In genomic region chr13:40770609-40770933, GRCh38 we compare ENCODE assay signal across 8 cellular contexts. TPM values are rescaled to one million over a fixed set of nuclear protein-coding genes. Genes with fewer than 3 reads are reported as not detected.
DNase-seq lines count a peak whose midpoint lies in the region; ATAC-seq, FAIRE-seq and TF ChIP-seq lines count a peak whose summit lies in the region.

No MANE protein-coding gene starts in this region.

- POLR2A ChIA-PET in RWPE1 (lab: Yijun Ruan, JAX; ENCODE audit: low non-redundant PET), result interaction anchor here (0.7 kb wide), 1 partner anchor 154 kb away, joined by 3 read pairs; no protein-coding TSS in a partner anchor

- under 1% methylated on average over 9 of the region's 9 CpGs for WGBS in esophagus muscularis mucosa
- 0% methylated on average over 9 of the region's 9 CpGs for WGBS in pancreas, 2 donors

- peak overlapping the region; percentile 84 for H3K4me3 Mint-ChIP-seq in Calu3 (ENCODE audit: low read depth, unreplicated experiment)

- no peaks in the 10 kb centered on the region for H3K9me3 ChIP-seq in esophagus muscularis mucosa
- H3K9me3 ChIP-seq in pancreas, result no peaks in the 10 kb centered on the region

- H3K4me1 Mint-ChIP-seq in Calu3 (ENCODE audit: low read depth, unreplicated experiment), result peaks cover 9% of the 10 kb centered on the region

- peaks cover 15% of the 10 kb centered on the region for H3K36me3 Mint-ChIP-seq in Calu3 (ENCODE audit: insufficient read depth, unreplicated experiment)

- TF ChIP-seq EP300 in esophagus muscularis mucosa (IDR thresholded peaks at IDR 0.05), result no peak

- no peaks in the 10 kb centered on the region for H3K27me3 ChIP-seq in esophagus muscularis mucosa
- no peaks in the 10 kb centered on the region for H3K27me3 ChIP-seq in pancreas

- CTCF ChIA-PET in Calu3 (lab: Charles Lee) (interaction anchor here (0.8 kb wide), 1 partner anchor 238 kb away, joined by 6 read pairs; no protein-coding TSS in a partner anchor), RWPE1 (lab: Yijun Ruan, JAX) (interaction anchor here (0.7 kb wide), 1 partner anchor 1269 kb away, joined by 5 read pairs; no protein-coding TSS in a partner anchor)

- H3K4me3 ChIP-seq in esophagus muscularis mucosa (peak overlapping the region; percentile 68 to 81 (median 74)), pancreas (peak overlapping the region; percentile 46 to 77 (median 71))

- peak overlapping the region; percentile 87 for H3K27ac ChIP-seq in RWPE1
- peak overlapping the region; percentile 78 to 89 (median 82) for H3K27ac ChIP-seq in esophagus muscularis mucosa (replicated peaks in 1 of 4)
- peak overlapping the region; percentile 47 to 85 (median 60) for H3K27ac ChIP-seq in pancreas

- DNase-seq in Calu3 (no peak), RWPE1 (ENCODE audit: low spot score) (no peak), esophagus muscularis mucosa (ENCODE audit: extremely low spot score) (no peak), pancreas (no peak), DMS53 (lab: John Stamatoyannopoulos, UW) (no peak), SKM-1 (lab: John Stamatoyannopoulos, UW; ENCODE audit: unreplicated experiment) (no peak), SHP77 (lab: John Stamatoyannopoulos, UW) (no peak)
- DNase-seq in activated CD8-positive, alpha-beta memory T cell treated with anti-CD3 and anti-CD28 coated beads, Interleukin-2, amount 50 U/mL, for 48 hours, result no peak

- H3K4me1 ChIP-seq in esophagus muscularis mucosa (peaks cover 0 to 23% (median 17%) of the 10 kb centered on the region in 4 donors), pancreas (peaks cover 7 to 13% (median 8%) of the 10 kb centered on the region in 3 donors)

- H3K9me3 Mint-ChIP-seq in Calu3 (ENCODE audit: low read depth, unreplicated experiment), result no peaks in the 10 kb centered on the region

- H3K36me3 ChIP-seq in esophagus muscularis mucosa, result peaks cover 0 to 11% (median 4%) of the 10 kb centered on the region in 4 donors
- no peaks in the 10 kb centered on the region for H3K36me3 ChIP-seq in pancreas

- H3K27me3 Mint-ChIP-seq in Calu3 (ENCODE audit: unreplicated experiment), result no peaks in the 10 kb centered on the region

- TSS peak; percentile 73 for BruUV-seq in Calu3 (replicated peaks; lab: Mats Ljungman, UMichigan)

- FAIRE-seq in pancreas (lab: Jason Lieb, UNC), result no peak

- no peak for TF ChIP-seq POLR2A in esophagus muscularis mucosa (IDR thresholded peaks at IDR 0.05; ENCODE audit: low read depth)

- peak overlapping the region; percentile 76 for H3K27ac Mint-ChIP-seq in Calu3 (ENCODE audit: unreplicated experiment)

- ATAC-seq in pancreas, result peak in 1 of 4 donors; percentile 27

- no peak for TF ChIP-seq CTCF in Calu3 (IDR thresholded peaks at IDR 0.05; ENCODE audit: unreplicated experiment)
- TF ChIP-seq CTCF in RWPE1 (conservative IDR thresholded peaks at IDR 0.05; ENCODE audit: low read depth), result no peak
- no peak for TF ChIP-seq CTCF in esophagus muscularis mucosa (IDR thresholded peaks at IDR 0.05)
- no peak for TF ChIP-seq CTCF in pancreas (IDR thresholded peaks at IDR 0.05)

- intact Hi-C loops in Calu3 (cut with micrococcal nuclease; ENCODE audit: unreplicated experiment), result loop anchor here (10.0 kb wide), 1 partner anchor 996 kb away; no protein-coding TSS in a partner anchor
- intact Hi-C loops in esophagus muscularis mucosa (cut with DNase I), result loop anchor here (10.0 kb wide), 1 partner anchor 294 kb away; the partner anchor contains the start of gene WBP4
- intact Hi-C loops in pancreas (cut with DNase I), result no loop called here

RNA-seq across cellular contexts. Expression of gene MRPS31, which starts 0.4 kb away (rescaled TPM):
- 15.3 and 17.9 TPM in 2 replicates for total RNA-seq in Calu3 (2022)
- 10 to 100 TPM in 3 of 4 donors, 1 to 10 TPM in 1; 9.9 to 14.6 (median 13.8) TPM for total RNA-seq in esophagus muscularis mucosa
- total RNA-seq in pancreas, result 10 to 100 TPM in 1 of 6 donors, 1 to 10 TPM in 5; 6.2 to 12.9 (median 8.3) TPM
- 10 to 100 TPM; 20.1 to 22.8 TPM for polyA plus RNA-seq in pancreas

RNA-seq across cellular contexts. Expression of gene SLC25A15, which starts 18.8 kb away (rescaled TPM):
- total RNA-seq in Calu3 (2022) (15.3 and 18.3 TPM in 2 replicates), esophagus muscularis mucosa (1 to 10 TPM; 3.7 to 5.1 (median 4.5) TPM), pancreas (10 to 100 TPM; 10.1 to 35.9 (median 17.6) TPM)
- polyA plus RNA-seq in pancreas, result 1 to 10 TPM; 4.4 to 6.5 TPM

Comparison
In these comparisons a context has a peak if more than half of its experiments do, and no peak if none do; other contexts are left out.
1. intact Hi-C loops: an anchor here in Calu3 (10.0 kb wide) and esophagus muscularis mucosa (10.0 kb wide); none called in pancreas.